Comparison of ENCODE assay signal across 21 cellular contexts in genomic region chr11:110968348-110969062, GRCh38.
DNase-seq lines count a peak whose midpoint lies in the region; ATAC-seq lines count a peak whose summit lies in the region.
"Had no signal": no experiment of that assay in that cellular context is flagged by ENCODE, and none has a peak within 500 bp of the region (broad histone marks: within the 10 kb centered on the region; RNA-seq: fewer than 3 reads in every experiment).

No MANE protein-coding gene starts in this region.

- H3K4me2 ChIP-seq in BLaER1 treated with 17β-estradiol and CSF1 and Interleukin-3, amounts not matched to agents 10 nM and 100 nM = peak overlapping the region in 9 of 11 experiments; percentile 26 to 61 (median 38); a peak in 19 of 22 replicates
- H3K4me2 ChIP-seq in mesenchymal stem cell (ENCODE audit: low read length, poor library complexity, severe bottlenecking) = no peak overlapping the region

- H2BK15ac ChIP-seq in mesenchymal stem cell (ENCODE audit: low read depth, poor library complexity, severe bottlenecking) = peak overlapping the region; percentile 60

- no peak overlapping the region for H3K23ac ChIP-seq in mesenchymal stem cell (ENCODE audit: low read length in 2 of 2)

- no peaks in the 10 kb centered on the region for H3K79me1 ChIP-seq in mesenchymal stem cell (replicated peaks; ENCODE audit: low read length, poor library complexity, severe bottlenecking)

- no peaks in the 10 kb centered on the region for H3K9me3 Mint-ChIP-seq in activated CD8-positive, alpha-beta memory T cell treated with anti-CD3 and anti-CD28 coated beads, Interleukin-2, amount 10 ng/mL, durations not matched to agents 7 days and 5 days (ENCODE audit: low read depth)
- H3K9me3 Mint-ChIP-seq: activated CD4-positive, alpha-beta T cell treated with anti-CD3 and anti-CD28 coated beads, Interleukin-2, amount 10 ng/mL, durations not matched to agents 7 days and 5 days had no signal

- H3K36me3 ChIP-seq in BLaER1 treated with 17β-estradiol and CSF1 and Interleukin-3, amounts not matched to agents 10 nM and 100 nM = no peaks in the 10 kb centered on the region
- H3K36me3 ChIP-seq in mesenchymal stem cell (ENCODE audit: control insufficient read depth in 1 of 2, insufficient read depth in 2 of 2, low read depth in 1 of 2, low read length in 2 of 2) = no peaks in the 10 kb centered on the region
- H3K36me3 ChIP-seq: spleen, tibial artery had no signal

- H3K4me3 Mint-ChIP-seq in activated CD8-positive, alpha-beta memory T cell treated with anti-CD3 and anti-CD28 coated beads, Interleukin-2, amount 10 ng/mL, durations not matched to agents 7 days and 5 days = no peak overlapping the region
- H3K4me3 Mint-ChIP-seq: activated CD4-positive, alpha-beta T cell treated with anti-CD3 and anti-CD28 coated beads, Interleukin-2, amount 10 ng/mL, durations not matched to agents 7 days and 5 days; effector memory CD8-positive, alpha-beta T cell; memory B cell had no signal

- WGBS in mesenchymal stem cell = 90% methylated on average over 4 of the region's 4 CpGs

- H2AK5ac ChIP-seq in mesenchymal stem cell (ENCODE audit: low read length, severe bottlenecking) = no peak overlapping the region

- CTCF ChIA-PET in activated CD8-positive, alpha-beta memory T cell treated with anti-CD3 and anti-CD28 coated beads, Interleukin-2, amount 10 ng/mL, durations not matched to agents 7 days and 5 days (lab: Charles Lee) = no interaction called here

- peak overlapping the region; percentile 15 for H2BK120ac ChIP-seq in mesenchymal stem cell (ENCODE audit: low read depth, low read length)

- H3K18ac ChIP-seq in mesenchymal stem cell (ENCODE audit: low read depth in 1 of 2, low read length in 2 of 2) = no peak overlapping the region

- H2AFZ ChIP-seq in mesenchymal stem cell (ENCODE audit: low read depth, low read length) = no peak overlapping the region

- H4K91ac ChIP-seq in mesenchymal stem cell (ENCODE audit: low read length) = no peak overlapping the region

- H3K27ac ChIP-seq in BLaER1 treated with 17β-estradiol and CSF1 and Interleukin-3, amounts not matched to agents 10 nM and 100 nM = peak overlapping the region in 3 of 11 experiments; percentile 37 to 60 (median 58); a peak in 5 of 22 replicates
- H3K27ac ChIP-seq in mesenchymal stem cell (ENCODE audit: low read length, poor library complexity, severe bottlenecking) = no peak overlapping the region
- H3K27ac ChIP-seq: spleen, tibial artery had no signal

- peaks cover 8% of the 10 kb centered on the region for H3K27me3 Mint-ChIP-seq in activated CD8-positive, alpha-beta memory T cell treated with anti-CD3 and anti-CD28 coated beads, Interleukin-2, amount 10 ng/mL, durations not matched to agents 7 days and 5 days
- H3K27me3 Mint-ChIP-seq: activated CD4-positive, alpha-beta T cell treated with anti-CD3 and anti-CD28 coated beads, Interleukin-2, amount 10 ng/mL, durations not matched to agents 7 days and 5 days had no signal

- no peaks in the 10 kb centered on the region for H3K36me3 Mint-ChIP-seq in activated CD8-positive, alpha-beta memory T cell treated with anti-CD3 and anti-CD28 coated beads, Interleukin-2, amount 10 ng/mL, durations not matched to agents 7 days and 5 days
- H3K36me3 Mint-ChIP-seq: memory B cell had no signal

- no peak overlapping the region for H3K4me3 ChIP-seq in BLaER1 treated with 17β-estradiol and CSF1 and Interleukin-3, amounts not matched to agents 10 nM and 100 nM
- no peak overlapping the region for H3K4me3 ChIP-seq in mesenchymal stem cell (ENCODE audit: insufficient read depth in 1 of 2, low read depth in 1 of 2, low read length in 2 of 2)
- H3K4me3 ChIP-seq: spleen, tibial artery had no signal

- no peaks in the 10 kb centered on the region for H3K27me3 ChIP-seq in BLaER1 treated with 17β-estradiol and CSF1 and Interleukin-3, amounts not matched to agents 10 nM and 100 nM
- H3K27me3 ChIP-seq in mesenchymal stem cell (ENCODE audit: control insufficient read depth in 1 of 2, insufficient read depth in 1 of 2, low read length in 2 of 2) = no peaks in the 10 kb centered on the region
- H3K27me3 ChIP-seq: spleen, tibial artery had no signal

- H3K27ac Mint-ChIP-seq in activated CD8-positive, alpha-beta memory T cell treated with anti-CD3 and anti-CD28 coated beads, Interleukin-2, amount 10 ng/mL, durations not matched to agents 7 days and 5 days = no peak overlapping the region
- H3K27ac Mint-ChIP-seq: activated CD4-positive, alpha-beta T cell treated with anti-CD3 and anti-CD28 coated beads, Interleukin-2, amount 10 ng/mL, durations not matched to agents 7 days and 5 days; effector memory CD8-positive, alpha-beta T cell; memory B cell had no signal

- ATAC-seq in HG03457 (IDR thresholded peaks at IDR 0.05; ENCODE audit: unreplicated experiment) = peak; percentile 50
- no peak for ATAC-seq in activated CD8-positive, alpha-beta memory T cell treated with anti-CD3 and anti-CD28 coated beads, Interleukin-2, amount 10 ng/mL, durations not matched to agents 7 days and 5 days
- ATAC-seq: effector memory CD8-positive, alpha-beta T cell had no signal

- no peaks in the 10 kb centered on the region for H4K20me1 ChIP-seq in BLaER1 treated with 17β-estradiol and CSF1 and Interleukin-3, amounts not matched to agents 10 nM and 100 nM

- H3K4ac ChIP-seq in mesenchymal stem cell (ENCODE audit: low read depth in 1 of 2, low read length in 2 of 2) = no peak overlapping the region

- 0 out of 22 replicates have a peak, but pooled peaks cover 0 to 9% (median 0%) of the 10 kb centered on the region in 11 experiments for H3K9me3 ChIP-seq in BLaER1 treated with 17β-estradiol and CSF1 and Interleukin-3, amounts not matched to agents 10 nM and 100 nM (replicated peaks in 1 of 11)
- no peaks in the 10 kb centered on the region for H3K9me3 ChIP-seq in mesenchymal stem cell (ENCODE audit: control insufficient read depth, low read length)
- H3K9me3 ChIP-seq: spleen, tibial artery had no signal

- H3K4me1 ChIP-seq in BLaER1 treated with 17β-estradiol and CSF1 and Interleukin-3, amounts not matched to agents 10 nM and 100 nM = peaks cover 8 to 42% (median 16%) of the 10 kb centered on the region in 10 experiments
- H3K4me1 ChIP-seq in mesenchymal stem cell (ENCODE audit: control insufficient read depth, insufficient read depth, low read depth, low read length) = no peaks in the 10 kb centered on the region
- H3K4me1 ChIP-seq: tibial artery had no signal

- no peak overlapping the region for H3K9ac ChIP-seq in BLaER1 treated with 17β-estradiol and CSF1 and Interleukin-3, amounts not matched to agents 10 nM and 100 nM
- no peak overlapping the region for H3K9ac ChIP-seq in mesenchymal stem cell (ENCODE audit: low read length)

- no peaks in the 10 kb centered on the region for H3K4me1 Mint-ChIP-seq in activated CD8-positive, alpha-beta memory T cell treated with anti-CD3 and anti-CD28 coated beads, Interleukin-2, amount 10 ng/mL, durations not matched to agents 7 days and 5 days
- H3K4me1 Mint-ChIP-seq: activated CD4-positive, alpha-beta T cell treated with anti-CD3 and anti-CD28 coated beads, Interleukin-2, amount 10 ng/mL, durations not matched to agents 7 days and 5 days had no signal

- no peak overlapping the region for H3K14ac ChIP-seq in mesenchymal stem cell (ENCODE audit: low read length in 2 of 2)

- H2BK12ac ChIP-seq in mesenchymal stem cell (ENCODE audit: low read length in 2 of 2) = no peak overlapping the region

- H4K8ac ChIP-seq in mesenchymal stem cell (ENCODE audit: low read length) = no peak overlapping the region

- DNase-seq in SIG-M5 treated with dmso at 0.1 percent for 504 hours (lab: John Stamatoyannopoulos, UW; ENCODE audit: unreplicated experiment) = peak; percentile 77
- peak; percentile 30 for DNase-seq in mesenchymal stem cell
- no peak for DNase-seq in activated CD8-positive, alpha-beta memory T cell treated with anti-CD3 and anti-CD28 coated beads, Interleukin-2, amount 10 ng/mL, durations not matched to agents 7 days and 5 days
- DNase-seq in stimulated activated CD8-positive, alpha-beta memory T cell treated with anti-CD3 and anti-CD28 coated beads, Interleukin-4, amount 100 ng/mL, for 48 hours = no peak
- no peak for DNase-seq in amygdala (lab: John Stamatoyannopoulos, UW)
- DNase-seq in NK-92 treated with Interleukin-12 subunit alpha and Interleukin-12 subunit beta, amount 100 ng/mL, for 24 hours (lab: John Stamatoyannopoulos, UW) = no peak
- DNase-seq: activated CD4-positive, alpha-beta T cell treated with anti-CD3 and anti-CD28 coated beads, Interleukin-2, amount 10 ng/mL, durations not matched to agents 7 days and 5 days; anterior cingulate cortex; COR-L47; effector memory CD8-positive, alpha-beta T cell; EL; hippocampal formation; kidney; NCI-H146; RPMI8226; spleen; SW 1271; tibial artery had no signal

- no peak overlapping the region for H2BK5ac ChIP-seq in mesenchymal stem cell (ENCODE audit: low read depth, low read length, poor library complexity, severe bottlenecking)

Comparison
In these comparisons a context has a peak if more than half of its experiments do, and no peak if none do; other contexts are left out.
1. DNase-seq: peak in SIG-M5 treated with dmso at 0.1 percent for 504 hours (single experiment) and mesenchymal stem cell (single experiment); none in activated CD8-positive, alpha-beta memory T cell treated with anti-CD3 and anti-CD28 coated beads, Interleukin-2, amount 10 ng/mL, durations not matched to agents 7 days and 5 days (single experiment), stimulated activated CD8-positive, alpha-beta memory T cell treated with anti-CD3 and anti-CD28 coated beads, Interleukin-4, amount 100 ng/mL, for 48 hours (single experiment), amygdala (0 of 56) and NK-92 treated with Interleukin-12 subunit alpha and Interleukin-12 subunit beta, amount 100 ng/mL, for 24 hours (single experiment).